In the genomic region with DNA sequence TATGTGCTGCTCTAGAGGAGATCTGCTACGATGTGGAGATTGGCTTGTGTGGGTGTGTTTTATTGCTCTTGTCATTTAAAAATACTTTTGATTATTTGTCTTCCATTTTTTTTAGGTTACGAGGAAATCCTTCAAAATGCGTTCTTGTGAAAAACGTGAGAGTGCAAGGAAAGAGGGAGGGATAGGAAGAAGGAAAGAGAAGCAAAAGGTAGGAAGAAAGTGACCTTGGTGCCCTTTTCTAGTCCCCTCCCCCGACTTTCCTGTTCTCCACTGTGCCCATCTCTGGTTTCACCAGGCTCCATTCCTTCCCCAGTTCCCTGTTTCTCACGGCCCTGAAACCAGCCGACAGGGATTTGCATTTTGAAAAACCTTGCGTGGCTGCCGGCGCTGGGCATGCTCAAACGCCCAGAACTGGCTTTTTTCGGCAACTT, we compare ENCODE assay signal across 8 cellular contexts. TPM values are rescaled to one million over a fixed set of nuclear protein-coding genes. Genes with fewer than 3 reads are reported as not detected.
DNase-seq lines count a peak whose midpoint lies in the region; ATAC-seq and TF ChIP-seq lines count a peak whose summit lies in the region.

No MANE protein-coding gene starts in this region.

- H3K4me1 Mint-ChIP-seq in T-helper 17 cell = peaks cover 5% of the 10 kb centered on the region

- no peaks in the 10 kb centered on the region for H3K9me3 ChIP-seq in ES-I3 (ENCODE audit: control insufficient read depth, insufficient read depth, low read length)
- H3K9me3 ChIP-seq in T-helper 17 cell (ENCODE audit: control insufficient read depth, low read length, poor library complexity, severe bottlenecking) = peaks cover 3% of the 10 kb centered on the region
- H3K9me3 ChIP-seq in left ventricle myocardium inferior (replicated peaks) = no peaks in the 10 kb centered on the region
- H3K9me3 ChIP-seq in psoas muscle = no peaks in the 10 kb centered on the region

- H3K27me3 Mint-ChIP-seq in T-helper 17 cell = peaks cover 34% of the 10 kb centered on the region

- TF ChIP-seq CTCF in left ventricle myocardium inferior (IDR thresholded peaks at IDR 0.05; ENCODE audit: borderline replicate concordance) = no peak
- no peak for TF ChIP-seq CTCF in psoas muscle (IDR thresholded peaks at IDR 0.05)

- ATAC-seq in T-helper 17 cell = no peak
- ATAC-seq in psoas muscle = peak in 3 of 4 donors; percentile 16 to 50 (median 28)
- no peak for ATAC-seq in GM19035 (IDR thresholded peaks at IDR 0.05; ENCODE audit: unreplicated experiment)
- ATAC-seq in HG03469 (IDR thresholded peaks at IDR 0.05; ENCODE audit: unreplicated experiment) = no peak

- peak overlapping the region; percentile 90 for H3K27ac ChIP-seq in left ventricle myocardium inferior (replicated peaks)
- H3K27ac ChIP-seq in psoas muscle = peak overlapping the region; percentile 83

- intact Hi-C loops in left ventricle myocardium inferior (cut with micrococcal nuclease) (no loop called here), psoas muscle (cut with DNase I) (loop anchor here in 1 of 2 donors (10.0 kb wide), 2 partner anchors 69 to 261 kb away; no protein-coding TSS in a partner anchor)

- no peak overlapping the region for H3K27ac Mint-ChIP-seq in T-helper 17 cell

- H3K4me1 ChIP-seq in ES-I3 (ENCODE audit: insufficient read depth, low read length) (peaks cover 9% of the 10 kb centered on the region), left ventricle myocardium inferior (peaks cover 49% of the 10 kb centered on the region), psoas muscle (peaks cover 17% of the 10 kb centered on the region)

- DNase-seq in T-helper 17 cell (no peak), left ventricle myocardium inferior (no peak), psoas muscle (no peak), CD1c-positive myeloid dendritic cell (ENCODE audit: extremely low spot score) (no peak), NCI-H1105 treated with DMSO at 0.1 percent for 48 hours (lab: John Stamatoyannopoulos, UW) (no peak)

- H3K36me3 ChIP-seq in ES-I3 (ENCODE audit: insufficient read depth, low read length) = no peaks in the 10 kb centered on the region
- H3K36me3 ChIP-seq in left ventricle myocardium inferior = no peaks in the 10 kb centered on the region
- H3K36me3 ChIP-seq in psoas muscle (ENCODE audit: insufficient read depth in 1 of 2, low read depth in 1 of 2) = no peaks in the 10 kb centered on the region

- peak overlapping the region; percentile 13 for H3K4me3 Mint-ChIP-seq in T-helper 17 cell

- H3K27me3 ChIP-seq in left ventricle myocardium inferior (ENCODE audit: low read depth) (no peaks in the 10 kb centered on the region), psoas muscle (ENCODE audit: insufficient read depth in 3 of 3, low read length in 2 of 3) (no peaks in the 10 kb centered on the region)

- H3K36me3 Mint-ChIP-seq in T-helper 17 cell (ENCODE audit: low read depth) = no peaks in the 10 kb centered on the region

- H3K9ac ChIP-seq in ES-I3 (ENCODE audit: low read depth, low read length) = peak overlapping the region; percentile 95

- peak overlapping the region; percentile 95 for H3K4me3 ChIP-seq in left ventricle myocardium inferior
- peak overlapping the region; percentile 95 for H3K4me3 ChIP-seq in psoas muscle

- WGBS in psoas muscle, 3 donors = 13 to 17% (median 14%) methylated on average over 12 of the region's 12 CpGs

RNA-seq across cellular contexts. Expression of a gene that starts 0.5 kb away (rescaled TPM):
- 1 to 10 TPM in 1 of 2 donors, under 1 TPM in 1; 0.35 to 1.1 TPM for total RNA-seq in T-helper 17 cell
- total RNA-seq in left ventricle myocardium inferior = 14.5 TPM
- total RNA-seq in psoas muscle = 10 to 100 TPM in 2 of 4 donors, 1 to 10 TPM in 2; 5.1 to 13.7 (median 8.9) TPM
- polyA plus RNA-seq in psoas muscle = 1 to 10 TPM; 3.8 to 8.0 (median 5.3) TPM

Comparison
In these comparisons a context has a peak if more than half of its experiments do, and no peak if none do; other contexts are left out.
1. ATAC-seq: peak in psoas muscle (3 of 4); none in T-helper 17 cell (single experiment), GM19035 (single experiment) and HG03469 (single experiment).